ENCODE assay signal across 24 cellular contexts in the genomic region with DNA sequence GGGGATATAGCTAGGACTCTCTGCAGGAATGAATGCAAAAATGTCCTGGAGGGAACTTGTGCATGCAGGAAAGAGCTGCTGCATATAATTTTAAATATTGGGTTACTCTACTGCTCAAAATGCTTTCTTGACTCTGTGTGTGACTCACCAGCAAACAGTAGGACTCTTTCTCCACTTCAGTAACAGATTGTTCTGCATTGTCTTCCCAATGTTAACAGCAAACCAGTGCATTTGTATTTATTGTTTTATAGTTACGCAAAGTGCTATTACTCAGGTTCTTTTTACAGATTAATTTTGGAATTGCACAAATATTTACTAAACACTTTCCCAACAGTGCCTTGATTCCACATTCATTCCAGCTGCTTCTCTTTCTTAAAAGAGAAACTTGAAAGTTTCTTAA.
DNase-seq lines count a peak whose midpoint lies in the region; FAIRE-seq and TF ChIP-seq lines count a peak whose summit lies in the region.
"Had no signal": no experiment of that assay in that cellular context is flagged by ENCODE, and none has a peak within 500 bp of the region (broad histone marks: within the 10 kb centered on the region; RNA-seq: fewer than 3 reads in every experiment).

No MANE protein-coding gene starts in this region.

- H3K79me2 ChIP-seq in GM23248 (ENCODE audit: insufficient read depth): no peaks in the 10 kb centered on the region

- 47 to 61% methylated on average over 1 of the region's 1 CpG for WGBS in GM23248 (ENCODE audit: low coverage in 1 of 2, low lambda C conversion rate in 2 of 2, missing lambda C conversion rate in 2 of 2), 2 experiments

- in situ Hi-C loops in GM23248 (cut with MboI) (no loop called here), KBM-7 (cut with MboI; ENCODE audit: low pct_unique_long_range_greater_than_20kb, low sequenced_read_pairs) (no loop called here)

- no peaks in the 10 kb centered on the region for H3K9me2 ChIP-seq in GM23248 (ENCODE audit: insufficient read depth)

- H2AFZ ChIP-seq in GM23248: no peak overlapping the region

- H3K4me3 ChIP-seq in GM23248: no peak overlapping the region
- H3K4me3 ChIP-seq in SK-N-MC: no peak overlapping the region
- no peak overlapping the region for H3K4me3 ChIP-seq in fibroblast of pulmonary artery (replicated peaks; ENCODE audit: low read depth, low read length)
- no peak overlapping the region for H3K4me3 ChIP-seq in skeletal muscle cell (ENCODE audit: low read depth, low read length)
- H3K4me3 ChIP-seq: ovary, testis had no signal

- TF ChIP-seq POLR2A in GM12892 (IDR thresholded peaks at IDR 0.05; ENCODE audit: low read depth, low read length): no peak

- H4K20me1 ChIP-seq in GM23248 (ENCODE audit: insufficient read depth): no peaks in the 10 kb centered on the region

- peaks cover 7% of the 10 kb centered on the region; the same call in 1 of the 2 replicates for H3K27me3 ChIP-seq in GM23248 (replicated peaks; ENCODE audit: insufficient read depth)
- H3K27me3 ChIP-seq: BE2C, ovary, testis had no signal

- H3K27ac ChIP-seq in GM23248: no peak overlapping the region
- H3K27ac ChIP-seq in SK-N-MC: 0 out of 2 replicates have a peak overlapping the region, but pooled peaks have one; percentile 17
- H3K27ac ChIP-seq: ovary had no signal

- H3K9ac ChIP-seq in GM23248 (no peak overlapping the region), SK-N-MC (ENCODE audit: insufficient read length) (no peak overlapping the region)

- 0 out of 2 replicates have a peak, but pooled peaks cover 4% of the 10 kb centered on the region for H3F3A ChIP-seq in GM23248 (ENCODE audit: insufficient read depth)

- no peak for TF ChIP-seq CTCF in fibroblast of pulmonary artery (IDR thresholded peaks at IDR 0.05; ENCODE audit: low read length, missing control alignments)

- H3K36me3 ChIP-seq in GM23248 (ENCODE audit: low read depth) (no peaks in the 10 kb centered on the region), SK-N-MC (ENCODE audit: insufficient read depth, low read length) (no peaks in the 10 kb centered on the region)
- H3K36me3 ChIP-seq: BE2C, ovary had no signal

- H3K9me3 ChIP-seq in GM23248 (ENCODE audit: low read depth): no peaks in the 10 kb centered on the region
- no peaks in the 10 kb centered on the region for H3K9me3 ChIP-seq in SK-N-MC (ENCODE audit: low read depth, low read length)
- H3K9me3 ChIP-seq: BE2C, ovary, testis had no signal

- H3K4me1 ChIP-seq in GM23248 (ENCODE audit: insufficient read depth): peaks cover 4% of the 10 kb centered on the region; the same call in 1 of the 2 replicates
- H3K4me1 ChIP-seq: BE2C had no signal

- FAIRE-seq in GM12892 (lab: Jason Lieb, UNC): no peak

- H3K4me2 ChIP-seq in GM23248 (ENCODE audit: unreplicated experiment): no peak overlapping the region

- DNase-seq in GM23248 (peak; percentile 25), SK-N-MC (ENCODE audit: low read depth, low spot score) (no peak), fibroblast of pulmonary artery (ENCODE audit: low read depth) (peak; percentile 40), skeletal muscle cell (ENCODE audit: low read depth) (peak; percentile 24), KBM-7 (no peak), activated gamma-delta T cell treated with Interleukin-2 at 50 U/mL for 16 hours (no peak), GM12892 (ENCODE audit: insufficient read length) (no peak)
- DNase-seq: activated CD4-positive, alpha-beta T cell treated with anti-CD3 and anti-CD28 coated beads, Interleukin-2, amount 50 U/mL, for 4 hours; activated CD8-positive, alpha-beta memory T cell treated with anti-CD3 and anti-CD28 coated beads, Interleukin-2, amount 10 ng/mL, durations not matched to agents 7 days and 5 days; activated T-cell treated with anti-CD3 and anti-CD28 coated beads, Interleukin-2, amount 50 U/mL, for 48 hours; BE2C; central memory CD4-positive, alpha-beta T cell; DMS53; hypothalamus; MM.1S; NCI-H1930; NCI-H524 treated with DMSO at 0.1 percent for 48 hours; ovary; retina; SHP77; stimulated activated CD4-positive, alpha-beta T cell treated with anti-CD3 and anti-CD28 coated beads, Interleukin-1b, Interleukin-23, amount 100 ng/mL, for 48 hours; stimulated activated naive CD8-positive, alpha-beta T cell treated with anti-CD3 and anti-CD28 coated beads, Interleukin-15, Interleukin-2, amounts not matched to agents 100 U/mL and 50 U/mL, for 24 hours; T-helper 2 cell; testis had no signal

Comparison
In these comparisons a context has a peak if more than half of its experiments do, and no peak if none do; other contexts are left out.
1. DNase-seq: peak in GM23248 (single experiment), fibroblast of pulmonary artery (single experiment) and skeletal muscle cell (single experiment); none in SK-N-MC (single experiment), KBM-7 (single experiment), activated gamma-delta T cell treated with Interleukin-2 at 50 U/mL for 16 hours (single experiment) and GM12892 (single experiment).